Comparison of ENCODE assay signal across 8 cellular contexts in the genomic region with DNA sequence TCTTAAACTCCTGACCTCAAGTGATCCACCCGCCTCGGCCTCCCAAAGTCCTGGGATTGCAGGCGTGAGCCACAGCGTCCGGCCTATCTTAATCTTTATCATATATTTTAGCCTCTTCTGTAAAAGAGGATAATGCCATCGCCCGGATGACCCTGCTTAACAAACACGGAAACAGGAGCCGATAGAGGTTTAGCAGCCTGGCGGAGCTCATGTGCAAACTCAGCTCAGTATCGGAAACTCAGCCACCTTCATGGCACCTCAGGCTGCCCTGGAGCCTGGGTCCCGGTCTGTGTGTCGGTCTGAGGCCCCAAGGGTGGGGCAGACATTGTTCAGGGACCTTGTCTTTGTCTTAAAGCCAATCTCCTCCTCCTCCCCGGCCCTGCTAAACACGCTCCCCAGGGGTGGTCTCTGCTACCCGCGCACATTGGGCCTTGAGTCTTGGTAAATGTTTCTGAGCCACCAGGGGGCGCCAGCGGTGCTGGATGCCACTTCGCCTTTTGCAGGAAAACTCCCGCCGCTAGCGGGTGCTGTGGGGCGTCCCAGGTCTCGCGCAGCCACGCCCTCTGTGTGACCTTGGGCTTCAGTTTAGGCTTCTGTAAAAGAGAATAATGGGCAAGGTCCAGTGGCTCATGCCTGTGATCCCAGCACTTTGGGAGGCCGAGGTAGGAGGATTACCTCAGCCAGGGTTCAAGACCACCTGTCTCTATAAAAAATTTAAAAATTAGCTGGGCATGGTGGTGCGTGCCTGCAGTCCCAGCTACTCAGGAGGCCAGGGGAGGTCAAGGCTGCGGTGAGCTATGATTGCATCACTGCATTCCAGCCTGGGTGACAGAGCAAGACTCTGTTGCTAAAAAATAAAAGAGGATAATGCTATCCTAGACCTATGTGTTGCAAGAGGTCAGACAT. TPM values are rescaled to one million over a fixed set of nuclear protein-coding genes. Genes with fewer than 3 reads are reported as not detected.
DNase-seq lines count a peak whose midpoint lies in the region; ATAC-seq and TF ChIP-seq lines count a peak whose summit lies in the region.

No MANE protein-coding gene starts in this region.

- H3K27ac Mint-ChIP-seq in activated T-helper 17 cell treated with anti-CD3 and anti-CD28 coated beads, Interleukin-2, amount 50 U/mL, for 72 hours = peak overlapping the region; percentile 89

- no peak for TF ChIP-seq EP300 in suprapubic skin (IDR thresholded peaks at IDR 0.05)

- H3K4me3 ChIP-seq in GM12875 (ENCODE audit: low read depth, low read length) (no peak overlapping the region), foreskin fibroblast (ENCODE audit: low read depth in 1 of 2, low read length in 2 of 2) (no peak overlapping the region), suprapubic skin (no peak overlapping the region)

- ATAC-seq in HG03108 (IDR thresholded peaks at IDR 0.05; ENCODE audit: unreplicated experiment) = peak; percentile 47
- ATAC-seq in activated T-helper 17 cell treated with anti-CD3 and anti-CD28 coated beads, Interleukin-2, amount 50 U/mL, for 72 hours (replicated peaks) = peak; percentile 94

- H3K27ac ChIP-seq in suprapubic skin = no peak overlapping the region

- H3K27me3 Mint-ChIP-seq in activated T-helper 17 cell treated with anti-CD3 and anti-CD28 coated beads, Interleukin-2, amount 50 U/mL, for 72 hours = no peaks in the 10 kb centered on the region

- no peaks in the 10 kb centered on the region for H3K27me3 ChIP-seq in suprapubic skin

- H3K36me3 ChIP-seq in suprapubic skin = no peaks in the 10 kb centered on the region

- no peaks in the 10 kb centered on the region for H3K36me3 Mint-ChIP-seq in activated T-helper 17 cell treated with anti-CD3 and anti-CD28 coated beads, Interleukin-2, amount 50 U/mL, for 72 hours (ENCODE audit: low read depth)

- peaks cover 14% of the 10 kb centered on the region for H3K4me1 ChIP-seq in suprapubic skin

- WGBS in suprapubic skin = 54% methylated on average over 30 of the region's 30 CpGs

- DNase-seq in RPMI8226 (peak; percentile 97), foreskin fibroblast (peak; percentile 90 to 93), occipital lobe (lab: John Stamatoyannopoulos, UW) (peak; percentile 10), suprapubic skin (ENCODE audit: low spot score in 2 of 2) (peak; percentile 91 to 95), NCI-H2171 (lab: John Stamatoyannopoulos, UW) (no peak)

- H3K4me1 Mint-ChIP-seq in activated T-helper 17 cell treated with anti-CD3 and anti-CD28 coated beads, Interleukin-2, amount 50 U/mL, for 72 hours = peaks cover 17% of the 10 kb centered on the region

- H3K9me3 Mint-ChIP-seq in activated T-helper 17 cell treated with anti-CD3 and anti-CD28 coated beads, Interleukin-2, amount 50 U/mL, for 72 hours = no peaks in the 10 kb centered on the region

- no peaks in the 10 kb centered on the region for H3K9me3 ChIP-seq in suprapubic skin

- TF ChIP-seq CTCF in GM12875 (IDR thresholded peaks at IDR 0.05; ENCODE audit: borderline replicate concordance, insufficient read depth, low read depth, low read length) (peak; percentile 99), foreskin fibroblast (IDR thresholded peaks at IDR 0.05; ENCODE audit: low read depth, low read length) (peak; percentile 90), suprapubic skin (IDR thresholded peaks at IDR 0.05) (peak; percentile 72 to 89)

- TF ChIP-seq POLR2A in suprapubic skin (IDR thresholded peaks at IDR 0.05) = no peak

- no peak overlapping the region for H3K4me3 Mint-ChIP-seq in activated T-helper 17 cell treated with anti-CD3 and anti-CD28 coated beads, Interleukin-2, amount 50 U/mL, for 72 hours

RNA-seq across cellular contexts. Expression of gene CETP, which starts 2.7 kb away (rescaled TPM):
- not detected for total RNA-seq in activated T-helper 17 cell treated with anti-CD3 and anti-CD28 coated beads, Interleukin-2, amount 50 U/mL, for 72 hours
- total RNA-seq in occipital lobe (0.62 TPM), suprapubic skin (1 to 10 TPM in 1 of 4 donors, under 1 TPM in 1, not detected in 2; 0.72 to 1.7 TPM)

RNA-seq across cellular contexts. Expression of gene NLRC5, which starts 24.9 kb away (rescaled TPM):
- 100 to 1,000 TPM; 182 to 219 TPM for total RNA-seq in activated T-helper 17 cell treated with anti-CD3 and anti-CD28 coated beads, Interleukin-2, amount 50 U/mL, for 72 hours
- 2.0 TPM for total RNA-seq in occipital lobe
- total RNA-seq in suprapubic skin = 100 to 1,000 TPM in 1 of 4 donors, 10 to 100 TPM in 3; 36.9 to 133 (median 54.4) TPM

RNA-seq across cellular contexts. Expression of gene HERPUD1, which starts 32.6 kb away (rescaled TPM):
- 100 to 1,000 TPM; 162 to 186 TPM for total RNA-seq in activated T-helper 17 cell treated with anti-CD3 and anti-CD28 coated beads, Interleukin-2, amount 50 U/mL, for 72 hours
- total RNA-seq in occipital lobe (49.8 TPM), suprapubic skin (100 to 1,000 TPM; 146 to 246 (median 160) TPM)

Comparison
In these comparisons a context has a peak if more than half of its experiments do, and no peak if none do; other contexts are left out.
1. RNA of gene NLRC5, which starts 24.9 kb away (total RNA-seq): 182 to 219 TPM in activated T-helper 17 cell treated with anti-CD3 and anti-CD28 coated beads, Interleukin-2, amount 50 U/mL, for 72 hours and 36.9 to 133 TPM in suprapubic skin; 2.0 TPM in occipital lobe (single experiment); every median in the first group is over 10 times any median in the second.
2. Peak in every context shown above with its lines, with median percentiles within 50 percentile points of each other: CTCF ChIP-seq.